Comparison of ENCODE assay signal across 20 cellular contexts in the genomic region with DNA sequence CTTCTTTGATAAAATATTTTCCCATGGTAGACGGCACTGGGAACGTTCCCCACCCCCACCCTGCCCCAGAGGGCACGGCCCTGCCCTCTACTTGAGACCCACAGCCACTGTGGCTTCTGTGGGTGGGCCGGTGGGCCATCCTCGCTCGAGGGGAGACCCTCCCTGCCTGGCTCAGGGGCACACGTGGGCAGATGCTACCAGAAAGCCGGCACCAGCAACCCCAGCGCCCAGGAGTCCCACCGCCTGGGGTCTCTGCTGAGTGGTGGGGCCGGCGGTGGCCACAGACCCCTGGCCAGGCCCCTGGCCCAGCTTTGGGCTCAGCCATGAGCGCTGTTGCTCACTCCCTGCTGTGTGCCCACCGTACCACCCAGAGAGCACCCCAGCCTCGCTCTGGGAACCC. TPM values are rescaled to one million over a fixed set of nuclear protein-coding genes. Genes with fewer than 3 reads are reported as not detected.
A peak's percentile ranks its signal among the peaks of the same experiment; 100 is the strongest.
DNase-seq lines count a peak whose midpoint lies in the region; ATAC-seq and TF ChIP-seq lines count a peak whose summit lies in the region.
"Had no signal": no experiment of that assay in that cellular context is flagged by ENCODE, and none has a peak within 500 bp of the region (broad histone marks: within the 10 kb centered on the region; RNA-seq: fewer than 3 reads in every experiment).

No MANE protein-coding gene starts in this region.

- H3K27ac ChIP-seq in cingulate gyrus (ENCODE audit: low read depth, low read length) = peak overlapping the region; percentile 83
- no peak overlapping the region for H3K27ac ChIP-seq in mesenchymal stem cell (ENCODE audit: low read length, poor library complexity, severe bottlenecking)
- peak overlapping the region in 2 of 3 donors; percentile 29 to 53 for H3K27ac ChIP-seq in thyroid gland
- H3K27ac ChIP-seq in GM23338 (ENCODE audit: low read depth) = no peak overlapping the region
- H3K27ac ChIP-seq: adrenal gland, GM23248 had no signal

- H2BK12ac ChIP-seq in mesenchymal stem cell (ENCODE audit: low read length in 2 of 2) = no peak overlapping the region

- no peak overlapping the region for H2AK5ac ChIP-seq in mesenchymal stem cell (ENCODE audit: low read length, severe bottlenecking)

- no peak overlapping the region for H4K8ac ChIP-seq in mesenchymal stem cell (ENCODE audit: low read length)

- no peak overlapping the region for H3K4me3 ChIP-seq in H7 (ENCODE audit: insufficient read depth, low read depth, low read length)
- H3K4me3 ChIP-seq in mesenchymal stem cell (ENCODE audit: insufficient read depth in 1 of 2, low read depth in 1 of 2, low read length in 2 of 2) = no peak overlapping the region
- no peak overlapping the region for H3K4me3 ChIP-seq in thyroid gland (replicated peaks in 1 of 3)
- H3K4me3 ChIP-seq in GM23338 = no peak overlapping the region
- H3K4me3 ChIP-seq: adrenal gland, GM23248, K562 had no signal

- H3K36me3 ChIP-seq in H7 (replicated peaks; ENCODE audit: control insufficient read depth, insufficient read depth, low read length) (no peaks in the 10 kb centered on the region), mesenchymal stem cell (ENCODE audit: control insufficient read depth in 1 of 2, insufficient read depth in 2 of 2, low read depth in 1 of 2, low read length in 2 of 2) (peaks cover 0 to 6% of the 10 kb centered on the region in 2 experiments), thyroid gland (no peaks in the 10 kb centered on the region), GM23338 (ENCODE audit: insufficient read depth) (no peaks in the 10 kb centered on the region)
- H3K36me3 ChIP-seq: adrenal gland had no signal

- H3K4me2 ChIP-seq in mesenchymal stem cell (ENCODE audit: low read length, poor library complexity, severe bottlenecking) (no peak overlapping the region), GM23338 (no peak overlapping the region)

- H3K79me1 ChIP-seq in mesenchymal stem cell (replicated peaks; ENCODE audit: low read length, poor library complexity, severe bottlenecking) = no peaks in the 10 kb centered on the region

- H3K4me1 Mint-ChIP-seq in GM23338 = peaks cover 1% of the 10 kb centered on the region; the same call in 2 of the 3 replicates
- H3K4me1 Mint-ChIP-seq: central memory CD8-positive, alpha-beta T cell had no signal

- H3K18ac ChIP-seq in mesenchymal stem cell (ENCODE audit: low read depth in 1 of 2, low read length in 2 of 2) = no peak overlapping the region

- peak overlapping the region; percentile 19 for H2BK120ac ChIP-seq in mesenchymal stem cell (ENCODE audit: low read depth, low read length)

- intact Hi-C loops in thyroid gland (cut with DNase I) = no loop called here

- H2AFZ ChIP-seq in mesenchymal stem cell (ENCODE audit: low read depth, low read length) (no peak overlapping the region), GM23338 (no peak overlapping the region)
- H2AFZ ChIP-seq: GM23248 had no signal

- H3F3A ChIP-seq in GM23338 (replicated peaks; ENCODE audit: low read depth) = no peaks in the 10 kb centered on the region

- H3K4me1 ChIP-seq in mesenchymal stem cell (ENCODE audit: control insufficient read depth, insufficient read depth, low read depth, low read length) (peaks cover 40% of the 10 kb centered on the region), thyroid gland (peaks cover 7 to 34% of the 10 kb centered on the region in 2 donors), GM23338 (ENCODE audit: insufficient read depth) (peaks cover 21% of the 10 kb centered on the region; the same call in 1 of the 2 replicates)

- H3K23ac ChIP-seq in mesenchymal stem cell (ENCODE audit: low read length in 2 of 2) = no peak overlapping the region

- no peak overlapping the region for H3K14ac ChIP-seq in mesenchymal stem cell (ENCODE audit: low read length in 2 of 2)

- ATAC-seq in GM23338 (no peak), GM21381 (IDR thresholded peaks at IDR 0.05; ENCODE audit: unreplicated experiment) (no peak)
- ATAC-seq: activated CD8-positive, alpha-beta memory T cell treated with anti-CD3 and anti-CD28 coated beads, Interleukin-2, amount 10 ng/mL, durations not matched to agents 7 days and 5 days; naive thymus-derived CD8-positive, alpha-beta T cell; stimulated activated naive CD8-positive, alpha-beta T cell treated with anti-CD3 and anti-CD28 coated beads, Interleukin-15, Interleukin-2, amounts not matched to agents 100 U/mL and 50 U/mL, for 24 hours; T-helper 17 cell had no signal

- WGBS in mesenchymal stem cell = 91% methylated on average over 15 of the region's 15 CpGs
- 85 to 88% methylated on average over 12 to 14 of the region's 15 CpGs for WGBS in thyroid gland, 2 donors

- no peaks in the 10 kb centered on the region for H3K36me3 Mint-ChIP-seq in GM23338 (ENCODE audit: low read depth)
- H3K36me3 Mint-ChIP-seq: activated CD8-positive, alpha-beta memory T cell treated with anti-CD3 and anti-CD28 coated beads, Interleukin-2, amount 10 ng/mL, durations not matched to agents 7 days and 5 days; naive thymus-derived CD8-positive, alpha-beta T cell had no signal

- peaks cover 5% of the 10 kb centered on the region for H3K27me3 Mint-ChIP-seq in GM23338 (ENCODE audit: insufficient read depth, low read depth, poor library complexity)
- H3K27me3 Mint-ChIP-seq: activated CD8-positive, alpha-beta memory T cell treated with anti-CD3 and anti-CD28 coated beads, Interleukin-2, amount 10 ng/mL, durations not matched to agents 7 days and 5 days; central memory CD8-positive, alpha-beta T cell; T-helper 17 cell had no signal

- TF ChIP-seq POLR2A in thyroid gland (IDR thresholded peaks at IDR 0.05) = no peak

- DNase-seq in H7 (peak; percentile 65), mesenchymal stem cell (no peak), thyroid gland (no peak), GM23338 (ENCODE audit: low spot score) (no peak), NAMALWA (ENCODE audit: low spot score) (no peak)
- DNase-seq: activated CD4-positive, alpha-beta T cell treated with anti-CD3 and anti-CD28 coated beads for 1 hour; activated CD8-positive, alpha-beta memory T cell treated with anti-CD3 and anti-CD28 coated beads, Interleukin-2, amount 10 ng/mL, durations not matched to agents 7 days and 5 days; GM23248; naive thymus-derived CD8-positive, alpha-beta T cell; NCI-H1048; NCI-H2081 treated with DMSO at 0.1 percent for 48 hours; NCI-H524; stimulated activated naive CD8-positive, alpha-beta T cell treated with anti-CD3 and anti-CD28 coated beads, Interleukin-15, Interleukin-2, amounts not matched to agents 100 U/mL and 50 U/mL, for 24 hours had no signal

- H3K27ac Mint-ChIP-seq in GM23338 = no peak overlapping the region
- H3K27ac Mint-ChIP-seq: activated CD8-positive, alpha-beta memory T cell treated with anti-CD3 and anti-CD28 coated beads, Interleukin-2, amount 10 ng/mL, durations not matched to agents 7 days and 5 days; activated T-helper 2 cell treated with anti-CD3 and anti-CD28 coated beads, Interferon-gamma antibody, Interleukin-2, Interleukin-4, amounts not matched to agents 10 μg/mL and 5 μg/mL and 100 μg/mL, durations not matched to agents 14 hours and 24 hours and 36 hours; T-helper 17 cell had no signal

- H3K27me3 ChIP-seq in H7 (ENCODE audit: control insufficient read depth, insufficient read depth, low read length) (no peaks in the 10 kb centered on the region), mesenchymal stem cell (ENCODE audit: control insufficient read depth in 1 of 2, insufficient read depth in 1 of 2, low read length in 2 of 2) (peaks cover 0 to 25% of the 10 kb centered on the region in 2 experiments), thyroid gland (no peaks in the 10 kb centered on the region), GM23338 (ENCODE audit: insufficient read depth) (no peaks in the 10 kb centered on the region)

- H3K9me3 Mint-ChIP-seq in GM23338 = 0 out of 3 replicates have a peak, but pooled peaks cover 3% of the 10 kb centered on the region
- H3K9me3 Mint-ChIP-seq: activated T-helper 2 cell treated with anti-CD3 and anti-CD28 coated beads, Interferon-gamma antibody, Interleukin-2, Interleukin-4, amounts not matched to agents 10 μg/mL and 5 μg/mL and 100 μg/mL, durations not matched to agents 14 hours and 24 hours and 36 hours; central memory CD8-positive, alpha-beta T cell; naive thymus-derived CD8-positive, alpha-beta T cell had no signal

- H2BK5ac ChIP-seq in mesenchymal stem cell (ENCODE audit: low read depth, low read length, poor library complexity, severe bottlenecking) = no peak overlapping the region

- no peaks in the 10 kb centered on the region for H3K79me2 ChIP-seq in GM23338 (replicated peaks; ENCODE audit: insufficient read depth)

- H3K4ac ChIP-seq in mesenchymal stem cell (ENCODE audit: low read depth in 1 of 2, low read length in 2 of 2) = no peak overlapping the region

- no peaks in the 10 kb centered on the region for H3K9me3 ChIP-seq in mesenchymal stem cell (ENCODE audit: control insufficient read depth, low read length)
- H3K9me3 ChIP-seq in thyroid gland = no peaks in the 10 kb centered on the region
- H3K9me3 ChIP-seq: adrenal gland had no signal

- H3K4me3 Mint-ChIP-seq in GM23338 = no peak overlapping the region
- H3K4me3 Mint-ChIP-seq: activated CD8-positive, alpha-beta memory T cell treated with anti-CD3 and anti-CD28 coated beads, Interleukin-2, amount 10 ng/mL, durations not matched to agents 7 days and 5 days; central memory CD8-positive, alpha-beta T cell; T-helper 17 cell had no signal

- H4K91ac ChIP-seq in mesenchymal stem cell (ENCODE audit: low read length) = peak overlapping the region; percentile 68

- H3K9ac ChIP-seq in mesenchymal stem cell (ENCODE audit: low read length) = peak overlapping the region; percentile 74
- H3K9ac ChIP-seq: GM23248 had no signal

- peak overlapping the region; percentile 69 for H2BK15ac ChIP-seq in mesenchymal stem cell (ENCODE audit: low read depth, poor library complexity, severe bottlenecking)

- no peaks in the 10 kb centered on the region for H4K20me1 ChIP-seq in GM23338 (replicated peaks; ENCODE audit: insufficient read depth)

- H3K9me2 ChIP-seq in GM23338 (ENCODE audit: insufficient read depth) = no peaks in the 10 kb centered on the region

- no peak for TF ChIP-seq CTCF in thyroid gland (IDR thresholded peaks at IDR 0.05)
- TF ChIP-seq CTCF in GM23338 (conservative IDR thresholded peaks at IDR 0.05; ENCODE audit: low read depth in 2 of 2) = no peak

TF ChIP-seq in GM23338, 12 proteins besides CTCF, POLR2A, EP300 and RAD21 (continues in another document):
- no peak for TF ChIP-seq EZH2 (IDR thresholded peaks at IDR 0.05; ENCODE audit: low read depth, unreplicated experiment)
- no peak for TF ChIP-seq ZNF331 (CRISPR knock-in tag; IDR thresholded peaks at IDR 0.05; ENCODE audit: low read depth)

RNA-seq across cellular contexts. Expression of gene NRARP, which starts 16.5 kb away (rescaled TPM):
- 27.7 and 34.8 TPM in 2 replicates for total RNA-seq in H7 (2014; rRNA removed; shearing (Covaris generic))
- 0.76 TPM for polyA plus RNA-seq in mesenchymal stem cell (2013, experiment 1 of 2)
- 0.68 TPM for polyA plus RNA-seq in mesenchymal stem cell (2013, experiment 2 of 2)
- 10 to 100 TPM in 1 of 4 donors, 1 to 10 TPM in 3; 1.8 to 10.2 (median 6.8) TPM for total RNA-seq in thyroid gland
- 39.0 and 55.1 TPM in 2 replicates for total RNA-seq in GM23338 (2014; rRNA removed; shearing (Covaris generic))
- polyA plus RNA-seq in GM23338 (2016; fragmentation: Nextera tagmentation; extraction: Ambion mirVana) = 4.0 and 4.8 TPM in 2 replicates
- polyA plus RNA-seq: GM23248; naive thymus-derived CD8-positive, alpha-beta T cell had no signal

RNA-seq across cellular contexts. Expression of gene TOR4A, which starts 41.0 kb away (rescaled TPM):
- total RNA-seq in H7 (2014; rRNA removed; shearing (Covaris generic)) = 21.3 and 23.2 TPM in 2 replicates
- polyA plus RNA-seq in mesenchymal stem cell (2013, experiment 1 of 2) = 30.3 TPM
- 30.0 TPM for polyA plus RNA-seq in mesenchymal stem cell (2013, experiment 2 of 2)
- 10 to 100 TPM; 10.8 to 14.7 (median 12.0) TPM for total RNA-seq in thyroid gland
- total RNA-seq in GM23338 (2014; rRNA removed; shearing (Covaris generic)) = 14.4 and 19.0 TPM in 2 replicates
- polyA plus RNA-seq in GM23338 (2016; fragmentation: Nextera tagmentation; extraction: Ambion mirVana) = 2.0 and 2.1 TPM in 2 replicates

Comparison
In these comparisons a context has a peak if more than half of its experiments do, and no peak if none do; other contexts are left out.
1. H3K27ac ChIP-seq: peak in cingulate gyrus (single experiment) and thyroid gland (2 of 3); none in mesenchymal stem cell (single experiment) and GM23338 (single experiment).